ENCODE assay signal across 13 cellular contexts in the genomic region with DNA sequence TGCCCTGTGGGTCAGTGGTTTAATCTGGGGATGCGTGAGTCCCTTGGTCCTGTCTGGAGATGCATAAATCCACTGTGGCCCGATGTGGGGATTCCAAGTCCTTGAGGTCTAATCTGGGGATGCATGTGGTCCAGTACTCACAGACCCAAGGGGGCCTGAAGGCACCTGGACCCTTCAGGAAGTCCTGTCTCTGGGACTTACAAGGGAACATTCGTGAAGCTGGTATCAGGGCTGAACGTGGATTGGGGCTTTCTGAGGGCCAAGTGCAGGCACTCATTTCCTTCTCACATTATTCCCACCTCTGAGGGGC. TPM values are rescaled to one million over a fixed set of nuclear protein-coding genes. Genes with fewer than 3 reads are reported as not detected.
DNase-seq lines count a peak whose midpoint lies in the region; ATAC-seq lines count a peak whose summit lies in the region.
"Had no signal": no experiment of that assay in that cellular context is flagged by ENCODE, and none has a peak within 500 bp of the region (broad histone marks: within the 10 kb centered on the region; RNA-seq: fewer than 3 reads in every experiment).

No MANE protein-coding gene starts in this region.

- peaks cover 11% of the 10 kb centered on the region for H3K36me3 Mint-ChIP-seq in stimulated activated naive CD8-positive, alpha-beta T cell treated with anti-CD3 and anti-CD28 coated beads, Interleukin-15, Interleukin-2, amounts not matched to agents 100 ng/mL and 50 ng/mL, for 24 hours (ENCODE audit: low read depth)
- H3K36me3 Mint-ChIP-seq in dendritic cell treated with granulocyte-macrophage colony-stimulating factor and Interleukin-4, amounts not matched to agents 40 ng/mL and 50 ng/mL, for 4 days (ENCODE audit: low read depth) = no peaks in the 10 kb centered on the region

- H3K27me3 ChIP-seq in SJSA1 (replicated peaks) = no peaks in the 10 kb centered on the region

- H3K4me1 ChIP-seq in SJSA1 (replicated peaks) = peaks cover 48% of the 10 kb centered on the region
- H3K4me1 ChIP-seq: prostate gland had no signal

- DNase-seq in stimulated activated naive CD8-positive, alpha-beta T cell treated with anti-CD3 and anti-CD28 coated beads, Interleukin-15, Interleukin-2, amounts not matched to agents 100 U/mL and 50 U/mL, for 24 hours = no peak
- DNase-seq in SJSA1 (ENCODE audit: low read depth in 1 of 2, low spot score in 2 of 2) (no peak), NCI-H748 treated with DMSO at 0.1 percent for 48 hours (lab: John Stamatoyannopoulos, UW) (no peak), NCI-H2227 (lab: John Stamatoyannopoulos, UW; ENCODE audit: unreplicated experiment) (no peak), DMS153 treated with DMSO at 0.1 percent for 48 hours (lab: John Stamatoyannopoulos, UW; ENCODE audit: unreplicated experiment) (no peak)
- DNase-seq: cortex of kidney, NCI-H2029, NCI-H774 had no signal

- H3K27ac Mint-ChIP-seq in stimulated activated naive CD8-positive, alpha-beta T cell treated with anti-CD3 and anti-CD28 coated beads, Interleukin-15, Interleukin-2, amounts not matched to agents 100 ng/mL and 50 ng/mL, for 24 hours = peak overlapping the region; percentile 97
- peak overlapping the region; percentile 60 for H3K27ac Mint-ChIP-seq in dendritic cell treated with granulocyte-macrophage colony-stimulating factor and Interleukin-4, amounts not matched to agents 40 ng/mL and 50 ng/mL, for 4 days

- peaks cover 3% of the 10 kb centered on the region for H3K9me3 Mint-ChIP-seq in stimulated activated naive CD8-positive, alpha-beta T cell treated with anti-CD3 and anti-CD28 coated beads, Interleukin-15, Interleukin-2, amounts not matched to agents 100 ng/mL and 50 ng/mL, for 24 hours
- H3K9me3 Mint-ChIP-seq in dendritic cell treated with granulocyte-macrophage colony-stimulating factor and Interleukin-4, amounts not matched to agents 40 ng/mL and 50 ng/mL, for 4 days = no peaks in the 10 kb centered on the region

- H3K4me3 ChIP-seq in SJSA1 = no peak overlapping the region
- H3K4me3 ChIP-seq: prostate gland had no signal

- intact Hi-C loops in dendritic cell treated with granulocyte-macrophage colony-stimulating factor and Interleukin-4, amounts not matched to agents 40 ng/mL and 50 ng/mL, for 4 days (cut with micrococcal nuclease) = loop anchor here (10.0 kb wide), 1 partner anchor 163 kb away; the partner anchor contains the start of gene TOX2

- no peak for ATAC-seq in stimulated activated naive CD8-positive, alpha-beta T cell treated with anti-CD3 and anti-CD28 coated beads, Interleukin-15, Interleukin-2, amounts not matched to agents 100 U/mL and 50 U/mL, for 24 hours
- ATAC-seq in HG03280 (IDR thresholded peaks at IDR 0.05; ENCODE audit: unreplicated experiment) = no peak

- peak overlapping the region; percentile 29 for H3K27ac ChIP-seq in SJSA1
- H3K27ac ChIP-seq: prostate gland had no signal

- no peaks in the 10 kb centered on the region for H3K36me3 ChIP-seq in SJSA1
- H3K36me3 ChIP-seq: prostate gland had no signal

- peaks cover 47% of the 10 kb centered on the region for H3K4me1 Mint-ChIP-seq in stimulated activated naive CD8-positive, alpha-beta T cell treated with anti-CD3 and anti-CD28 coated beads, Interleukin-15, Interleukin-2, amounts not matched to agents 100 ng/mL and 50 ng/mL, for 24 hours (ENCODE audit: low read depth)
- peaks cover 43% of the 10 kb centered on the region for H3K4me1 Mint-ChIP-seq in dendritic cell treated with granulocyte-macrophage colony-stimulating factor and Interleukin-4, amounts not matched to agents 40 ng/mL and 50 ng/mL, for 4 days (ENCODE audit: low read depth)

- H3K27me3 Mint-ChIP-seq in stimulated activated naive CD8-positive, alpha-beta T cell treated with anti-CD3 and anti-CD28 coated beads, Interleukin-15, Interleukin-2, amounts not matched to agents 100 ng/mL and 50 ng/mL, for 24 hours = no peaks in the 10 kb centered on the region
- H3K27me3 Mint-ChIP-seq in dendritic cell treated with granulocyte-macrophage colony-stimulating factor and Interleukin-4, amounts not matched to agents 40 ng/mL and 50 ng/mL, for 4 days = peaks cover 51% of the 10 kb centered on the region

- H3K4me3 Mint-ChIP-seq in stimulated activated naive CD8-positive, alpha-beta T cell treated with anti-CD3 and anti-CD28 coated beads, Interleukin-15, Interleukin-2, amounts not matched to agents 100 ng/mL and 50 ng/mL, for 24 hours = peak overlapping the region; percentile 60
- H3K4me3 Mint-ChIP-seq in dendritic cell treated with granulocyte-macrophage colony-stimulating factor and Interleukin-4, amounts not matched to agents 40 ng/mL and 50 ng/mL, for 4 days = peak overlapping the region; percentile 27

- no peaks in the 10 kb centered on the region for H3K9me3 ChIP-seq in SJSA1 (replicated peaks)
- H3K9me3 ChIP-seq: prostate gland had no signal

RNA-seq across cellular contexts. Expression of gene GTSF1L, which starts 25.2 kb away (rescaled TPM):
- total RNA-seq in SJSA1 (2014; rRNA removed; shearing (Covaris generic)) = not detected in 2 replicates
- total RNA-seq: mucosa of gallbladder had no signal
